In the genomic region with DNA sequence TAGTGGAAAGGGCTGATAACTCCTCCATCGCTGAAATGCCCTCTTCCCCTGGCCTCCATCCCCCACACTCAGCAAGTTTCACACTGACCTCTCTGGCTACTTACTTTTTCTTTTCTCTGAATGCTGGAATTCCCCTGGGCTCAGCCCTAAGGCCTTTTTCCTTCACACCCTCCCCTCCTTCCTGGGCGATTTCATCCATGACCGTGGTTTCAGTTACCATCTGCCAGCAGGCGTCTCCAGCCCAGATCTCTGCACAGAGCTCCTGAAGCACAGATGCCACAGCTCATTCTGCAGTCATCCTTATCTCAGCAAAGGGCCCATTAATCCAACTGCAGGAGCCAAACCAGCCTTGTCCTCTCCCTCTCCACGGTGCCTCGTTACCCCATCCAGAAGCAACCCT, we compare ENCODE assay signal across 8 cellular contexts.
DNase-seq lines count a peak whose midpoint lies in the region; ATAC-seq and TF ChIP-seq lines count a peak whose summit lies in the region.

No MANE protein-coding gene starts in this region.

- H3K36me3 Mint-ChIP-seq in activated naive CD4-positive, alpha-beta T cell treated with anti-CD3 and anti-CD28 coated beads, Interleukin-2, amount 50 U/mL, for 24 hours, result peaks cover 30% of the 10 kb centered on the region

- no peak overlapping the region for H2AFZ ChIP-seq in OCI-LY1 (ENCODE audit: low read length)

- H3K9me3 Mint-ChIP-seq in activated naive CD4-positive, alpha-beta T cell treated with anti-CD3 and anti-CD28 coated beads, Interleukin-2, amount 50 U/mL, for 24 hours, result no peaks in the 10 kb centered on the region

- no peaks in the 10 kb centered on the region for H4K20me1 ChIP-seq in OCI-LY1 (ENCODE audit: insufficient read depth, low read length)

- no peak for TF ChIP-seq EP300 in sigmoid colon (IDR thresholded peaks at IDR 0.05)

- no peak overlapping the region for H3K4me3 ChIP-seq in OCI-LY1 (ENCODE audit: low read depth, low read length, poor library complexity, severe bottlenecking)
- H3K4me3 ChIP-seq in psoas muscle, result no peak overlapping the region
- no peak overlapping the region for H3K4me3 ChIP-seq in sigmoid colon

- no peaks in the 10 kb centered on the region for H3K9me2 ChIP-seq in OCI-LY1 (ENCODE audit: low read depth, low read length)

- peak overlapping the region; percentile 39 for H3K27ac ChIP-seq in OCI-LY1 (ENCODE audit: low read depth, low read length, poor library complexity, severe bottlenecking)
- H3K27ac ChIP-seq in psoas muscle, result peak overlapping the region; percentile 39
- H3K27ac ChIP-seq in sigmoid colon, result peak overlapping the region in 2 of 4 donors; percentile 26 to 85

- ATAC-seq in psoas muscle (peak in 3 of 4 donors; percentile 51 to 72 (median 63)), HG03280 (IDR thresholded peaks at IDR 0.05; ENCODE audit: unreplicated experiment) (no peak)

- H3K27ac Mint-ChIP-seq in activated naive CD4-positive, alpha-beta T cell treated with anti-CD3 and anti-CD28 coated beads, Interleukin-2, amount 50 U/mL, for 24 hours, result peak overlapping the region; percentile 8

- peak; percentile 19; the same call in 1 of the 2 replicates for TF ChIP-seq CTCF in OCI-LY1 (IDR thresholded peaks at IDR 0.05; ENCODE audit: low read length)
- TF ChIP-seq CTCF in psoas muscle (IDR thresholded peaks at IDR 0.05), result no peak
- no peak for TF ChIP-seq CTCF in sigmoid colon (IDR thresholded peaks at IDR 0.05)

- no peak overlapping the region for H3K4me3 Mint-ChIP-seq in activated naive CD4-positive, alpha-beta T cell treated with anti-CD3 and anti-CD28 coated beads, Interleukin-2, amount 50 U/mL, for 24 hours

- H3K9ac ChIP-seq in OCI-LY1 (ENCODE audit: low read length), result no peak overlapping the region

- intact Hi-C loops in psoas muscle (cut with DNase I), result loop anchor here in 1 of 2 donors (5.0 kb wide), 1 partner anchor 113 kb away; the partner anchor contains the start of gene RFTN1
- intact Hi-C loops in sigmoid colon (cut with DNase I), result no loop called here

- no peak for TF ChIP-seq POLR2A in sigmoid colon (IDR thresholded peaks at IDR 0.05)

- H3K79me2 ChIP-seq in OCI-LY1 (ENCODE audit: insufficient read depth, low read length), result peaks cover 67% of the 10 kb centered on the region

- no peak for DNase-seq in activated naive CD4-positive, alpha-beta T cell (lab: John Stamatoyannopoulos, UW)
- DNase-seq in fibroblast of gingiva (ENCODE audit: low read depth) (peak; percentile 70), psoas muscle (peak in 1 of 2 donors; percentile 27), NAMALWA (ENCODE audit: low spot score) (no peak), sigmoid colon (no peak)

- H3K27me3 ChIP-seq in OCI-LY1 (ENCODE audit: insufficient read depth, low read length), result no peaks in the 10 kb centered on the region
- H3K27me3 ChIP-seq in psoas muscle (ENCODE audit: insufficient read depth in 3 of 3, low read length in 2 of 3), result no peaks in the 10 kb centered on the region
- no peaks in the 10 kb centered on the region for H3K27me3 ChIP-seq in sigmoid colon

- no peaks in the 10 kb centered on the region for H3F3A ChIP-seq in OCI-LY1 (ENCODE audit: insufficient read depth, low read length)

- no peaks in the 10 kb centered on the region for H3K27me3 Mint-ChIP-seq in activated naive CD4-positive, alpha-beta T cell treated with anti-CD3 and anti-CD28 coated beads, Interleukin-2, amount 50 U/mL, for 24 hours

- H3K9me3 ChIP-seq in OCI-LY1 (ENCODE audit: low read length) (no peaks in the 10 kb centered on the region), psoas muscle (no peaks in the 10 kb centered on the region), sigmoid colon (no peaks in the 10 kb centered on the region)

- WGBS in psoas muscle, 3 donors, result 23 to 39% (median 23%) methylated on average over 6 of the region's 6 CpGs
- 56 to 58% methylated on average over 6 of the region's 6 CpGs for WGBS in sigmoid colon, 2 donors

- H3K4me1 ChIP-seq in OCI-LY1 (ENCODE audit: insufficient read depth, low read length, severe bottlenecking), result peaks cover 28% of the 10 kb centered on the region
- H3K4me1 ChIP-seq in psoas muscle, result peaks cover 53% of the 10 kb centered on the region
- H3K4me1 ChIP-seq in sigmoid colon, result peaks cover 0 to 13% (median 2%) of the 10 kb centered on the region in 4 donors

- H3K36me3 ChIP-seq in OCI-LY1 (ENCODE audit: insufficient read depth, low read length) (peaks cover 85% of the 10 kb centered on the region), psoas muscle (ENCODE audit: insufficient read depth in 1 of 2, low read depth in 1 of 2) (no peaks in the 10 kb centered on the region), sigmoid colon (no peaks in the 10 kb centered on the region)

- H3K4me2 ChIP-seq in OCI-LY1 (ENCODE audit: low read length), result no peak overlapping the region

- peaks cover 34% of the 10 kb centered on the region for H3K4me1 Mint-ChIP-seq in activated naive CD4-positive, alpha-beta T cell treated with anti-CD3 and anti-CD28 coated beads, Interleukin-2, amount 50 U/mL, for 24 hours
